1 cellular context compared by ENCODE assay signal in genomic region chr1:17005365-17005740, GRCh38.
A peak's percentile ranks its signal among the peaks of the same experiment; 100 is the strongest.
TF ChIP-seq lines count a peak whose summit lies in the region.

No MANE protein-coding gene starts in this region.

TF ChIP-seq in K562, 482 proteins besides CTCF, POLR2A, EP300 and RAD21:
- TF ChIP-seq NFIX (CRISPR knock-in tag; IDR thresholded peaks at IDR 0.05; ENCODE audit: low read depth) = no peak
- no peak for TF ChIP-seq CCNT2 (IDR thresholded peaks at IDR 0.05; ENCODE audit: borderline replicate concordance, extremely low read depth, insufficient read length, low read depth, low read length)
- TF ChIP-seq MAX (CRISPR knock-in tag; IDR thresholded peaks at IDR 0.05) = 0 out of 2 replicates have a peak, but pooled peaks have one; percentile 12
